ENCODE assay signal across 18 cellular contexts in genomic region chr15:67158367-67158766, GRCh38.
DNase-seq lines count a peak whose midpoint lies in the region; ATAC-seq and TF ChIP-seq lines count a peak whose summit lies in the region.
"Had no signal": no experiment of that assay in that cellular context is flagged by ENCODE, and none has a peak within 500 bp of the region (broad histone marks: within the 10 kb centered on the region; RNA-seq: fewer than 3 reads in every experiment).

No MANE protein-coding gene starts in this region.

- no peak for ATAC-seq in GM18873 (IDR thresholded peaks at IDR 0.05; ENCODE audit: low FRiP score, unreplicated experiment)
- ATAC-seq: activated CD8-positive, alpha-beta memory T cell treated with anti-CD3 and anti-CD28 coated beads, Interleukin-2, amount 10 ng/mL, durations not matched to agents 7 days and 5 days had no signal

- H3K4me3 ChIP-seq in suprapubic skin: no peak overlapping the region
- H3K4me3 ChIP-seq: breast epithelium, dorsolateral prefrontal cortex, esophagus muscularis mucosa, thoracic aorta had no signal

- H3K9me3 ChIP-seq in suprapubic skin: no peaks in the 10 kb centered on the region
- H3K9me3 ChIP-seq: breast epithelium, Caco-2, esophagus muscularis mucosa, thoracic aorta had no signal

- H3K36me3 ChIP-seq in suprapubic skin: no peaks in the 10 kb centered on the region
- H3K36me3 ChIP-seq: breast epithelium, esophagus muscularis mucosa, thoracic aorta had no signal

- no peak for TF ChIP-seq POLR2A in suprapubic skin (IDR thresholded peaks at IDR 0.05)

- H3K4me1 ChIP-seq in suprapubic skin: peaks cover 32% of the 10 kb centered on the region
- H3K4me1 ChIP-seq: breast epithelium, Caco-2 had no signal

- no peak for TF ChIP-seq CTCF in brain (conservative IDR thresholded peaks at IDR 0.05)
- no peak for TF ChIP-seq CTCF in mesothelial cell of epicardium (IDR thresholded peaks at IDR 0.05; ENCODE audit: unreplicated experiment)
- TF ChIP-seq CTCF in suprapubic skin (IDR thresholded peaks at IDR 0.05): no peak

- no peak for TF ChIP-seq EP300 in suprapubic skin (IDR thresholded peaks at IDR 0.05)

- H3K27me3 ChIP-seq in suprapubic skin: no peaks in the 10 kb centered on the region
- H3K27me3 ChIP-seq: breast epithelium, dorsolateral prefrontal cortex, esophagus muscularis mucosa had no signal

- no peak for DNase-seq in activated CD4-positive, alpha-beta T cell treated with anti-CD3 and anti-CD28 coated beads, Interleukin-2, amount 10 ng/mL, durations not matched to agents 24 days and 14 days
- DNase-seq in activated CD4-positive, alpha-beta T cell treated with anti-CD3 and anti-CD28 coated beads, Interleukin-2, amount 50 U/mL, for 1 hour: no peak
- DNase-seq in mesothelial cell of epicardium (ENCODE audit: low spot score in 2 of 2, unreplicated experiment in 2 of 2): no peak
- peak in 1 of 2 donors; percentile 28 for DNase-seq in suprapubic skin (ENCODE audit: low spot score in 2 of 2)
- no peak for DNase-seq in SHP77 treated with DMSO at 0.1 percent for 48 hours (lab: John Stamatoyannopoulos, UW)
- no peak for DNase-seq in DMS53 treated with DMSO at 0.1 percent for 48 hours (lab: John Stamatoyannopoulos, UW; ENCODE audit: unreplicated experiment)
- DNase-seq: activated CD8-positive, alpha-beta memory T cell treated with anti-CD3 and anti-CD28 coated beads, Interleukin-2, amount 10 ng/mL, durations not matched to agents 7 days and 5 days; activated naive CD4-positive, alpha-beta T cell treated with anti-CD3 and anti-CD28 coated beads, Interleukin-2, amount 50 U/mL, for 16 hours; Caco-2; dorsolateral prefrontal cortex; H9; NCI-H226; stimulated activated CD4-positive, alpha-beta T cell treated with anti-CD3 and anti-CD28 coated beads, Interleukin-1b, Interleukin-23, amount 100 ng/mL, for 48 hours had no signal

- peak overlapping the region; percentile 45 for H3K27ac ChIP-seq in suprapubic skin
- H3K27ac ChIP-seq: dorsolateral prefrontal cortex had no signal

- H3K9me3 Mint-ChIP-seq in activated CD4-positive, alpha-beta T cell treated with anti-CD3 and anti-CD28 coated beads, Interleukin-2, amount 10 ng/mL, durations not matched to agents 24 days and 14 days: peaks cover 4% of the 10 kb centered on the region
- peaks cover 0 to 8% (median 0%) of the 10 kb centered on the region in 5 experiments for H3K9me3 Mint-ChIP-seq in brain
- H3K9me3 Mint-ChIP-seq in mesothelial cell of epicardium: peaks cover 7% of the 10 kb centered on the region

- H3K4me3 Mint-ChIP-seq in activated CD4-positive, alpha-beta T cell treated with anti-CD3 and anti-CD28 coated beads, Interleukin-2, amount 10 ng/mL, durations not matched to agents 24 days and 14 days: no peak overlapping the region
- no peak overlapping the region for H3K4me3 Mint-ChIP-seq in brain
- no peak overlapping the region for H3K4me3 Mint-ChIP-seq in mesothelial cell of epicardium
- H3K4me3 Mint-ChIP-seq: activated CD8-positive, alpha-beta memory T cell treated with anti-CD3 and anti-CD28 coated beads, Interleukin-2, amount 10 ng/mL, durations not matched to agents 7 days and 5 days; H9 had no signal

- peaks cover 44% of the 10 kb centered on the region for H3K36me3 Mint-ChIP-seq in activated CD4-positive, alpha-beta T cell treated with anti-CD3 and anti-CD28 coated beads, Interleukin-2, amount 10 ng/mL, durations not matched to agents 24 days and 14 days (ENCODE audit: low read depth)
- H3K36me3 Mint-ChIP-seq in brain (peaks cover 14% of the 10 kb centered on the region), mesothelial cell of epicardium (peaks cover 20% of the 10 kb centered on the region)

- peaks cover 45% of the 10 kb centered on the region for H3K4me1 Mint-ChIP-seq in activated CD4-positive, alpha-beta T cell treated with anti-CD3 and anti-CD28 coated beads, Interleukin-2, amount 10 ng/mL, durations not matched to agents 24 days and 14 days
- H3K4me1 Mint-ChIP-seq in brain: peaks cover 27% of the 10 kb centered on the region
- H3K4me1 Mint-ChIP-seq in mesothelial cell of epicardium: peaks cover 5% of the 10 kb centered on the region

- H3K27me3 Mint-ChIP-seq in activated CD4-positive, alpha-beta T cell treated with anti-CD3 and anti-CD28 coated beads, Interleukin-2, amount 10 ng/mL, durations not matched to agents 24 days and 14 days: no peaks in the 10 kb centered on the region
- H3K27me3 Mint-ChIP-seq in brain (no peaks in the 10 kb centered on the region), mesothelial cell of epicardium (ENCODE audit: low read depth) (no peaks in the 10 kb centered on the region)
- H3K27me3 Mint-ChIP-seq: activated CD8-positive, alpha-beta memory T cell treated with anti-CD3 and anti-CD28 coated beads, Interleukin-2, amount 10 ng/mL, durations not matched to agents 7 days and 5 days had no signal

- H3K27ac Mint-ChIP-seq in activated CD4-positive, alpha-beta T cell treated with anti-CD3 and anti-CD28 coated beads, Interleukin-2, amount 10 ng/mL, durations not matched to agents 24 days and 14 days: peak overlapping the region; percentile 0
- peak overlapping the region in 3 of 5 experiments; percentile 1 to 65 (median 56) for H3K27ac Mint-ChIP-seq in brain
- peak overlapping the region; percentile 39 for H3K27ac Mint-ChIP-seq in mesothelial cell of epicardium
- H3K27ac Mint-ChIP-seq: activated CD8-positive, alpha-beta memory T cell treated with anti-CD3 and anti-CD28 coated beads, Interleukin-2, amount 10 ng/mL, durations not matched to agents 7 days and 5 days had no signal

- 59% methylated on average over 7 of the region's 7 CpGs for WGBS in suprapubic skin

- intact Hi-C loops in activated CD4-positive, alpha-beta T cell treated with anti-CD3 and anti-CD28 coated beads, Interleukin-2, amount 10 ng/mL, durations not matched to agents 24 days and 14 days (cut with micrococcal nuclease): no loop called here

Comparison
In these comparisons a context has a peak if more than half of its experiments do, and no peak if none do; other contexts are left out.
1. H3K27ac Mint-ChIP-seq: peak in every context shown above with its lines; median percentile 56 in brain; 39 in mesothelial cell of epicardium; 0 in activated CD4-positive, alpha-beta T cell treated with anti-CD3 and anti-CD28 coated beads, Interleukin-2, amount 10 ng/mL, durations not matched to agents 24 days and 14 days.